In genomic region chr1:172727956-172728603, GRCh38 we compare ENCODE assay signal across 1 cellular context.
TF ChIP-seq lines count a peak whose summit lies in the region.

No MANE protein-coding gene starts in this region.

TF ChIP-seq in K562, 482 proteins besides CTCF, POLR2A, EP300 and RAD21:
- TF ChIP-seq SMARCA4 (IDR thresholded peaks at IDR 0.05) (no peak), FOXM1 (IDR thresholded peaks at IDR 0.05; ENCODE audit: low read depth) (peak; percentile 35; the same call in 1 of the 2 replicates), FOXM1 (CRISPR knock-in tag; IDR thresholded peaks at IDR 0.05; ENCODE audit: low read depth) (no peak), EHMT2 (IDR thresholded peaks at IDR 0.05) (peak; percentile 62), NFATC3 (IDR thresholded peaks at IDR 0.05) (no peak), ERF (CRISPR knock-in tag; IDR thresholded peaks at IDR 0.05) (no peak), CHAMP1 (IDR thresholded peaks at IDR 0.05) (peak; percentile 86), ZNF174 (CRISPR knock-in tag; IDR thresholded peaks at IDR 0.05) (no peak), MAFG (tag; conservative IDR thresholded peaks at IDR 0.05) (0 out of 2 replicates have a peak, but pooled peaks have one; percentile 44), MEIS2 (IDR thresholded peaks at IDR 0.05; ENCODE audit: partially characterized antibody) (peak; percentile 33), JUND (IDR thresholded peaks at IDR 0.05; ENCODE audit: borderline replicate concordance, low read depth, low read length) (peak; percentile 29; the same call in 1 of the 2 replicates), JUND (tag; IDR thresholded peaks at IDR 0.05; ENCODE audit: borderline replicate concordance, low read depth, low read length) (no peak), NFE2 (IDR thresholded peaks at IDR 0.05; ENCODE audit: low read depth) (peak; percentile 46; the same call in 1 of the 2 replicates), CBX3 (IDR thresholded peaks at IDR 0.05; ENCODE audit: borderline replicate concordance in 1 of 2, low read length in 2 of 2) (peak in 1 of 2 experiments; percentile 71; a peak in 2 of 3 replicates), XRCC5 (IDR thresholded peaks at IDR 0.05; ENCODE audit: low read depth, low read length) (peak; percentile 81), C11orf30 (IDR thresholded peaks at IDR 0.05; ENCODE audit: low read depth) (peak; percentile 53), ZNF785 (CRISPR knock-in tag; IDR thresholded peaks at IDR 0.05) (no peak), CBX5 (IDR thresholded peaks at IDR 0.05; ENCODE audit: borderline replicate concordance, low read depth) (0 out of 2 replicates have a peak, but pooled peaks have one; percentile 76), ZNF316 (IDR thresholded peaks at IDR 0.05) (peak; percentile 79), CTBP1 (IDR thresholded peaks at IDR 0.05; ENCODE audit: borderline replicate concordance) (0 out of 2 replicates have a peak, but pooled peaks have one; percentile 31), ZNF583 (CRISPR knock-in tag; IDR thresholded peaks at IDR 0.05) (no peak), RCOR1 (IDR thresholded peaks at IDR 0.05; ENCODE audit: borderline replicate concordance in 1 of 2, low read depth in 2 of 2, low read length in 2 of 2) (0 out of 4 replicates have a peak, but pooled peaks of 1 of the 2 experiments have one; percentile 22), MAFF (IDR thresholded peaks at IDR 0.05; ENCODE audit: low read length) (peak; percentile 69; the same call in 1 of the 2 replicates), CC2D1A (IDR thresholded peaks at IDR 0.05) (peak; percentile 76), CREM (IDR thresholded peaks at IDR 0.05; ENCODE audit: low read depth) (peak; percentile 62), ARID2 (IDR thresholded peaks at IDR 0.05) (peak; percentile 54; the same call in 1 of the 2 replicates), MAFK (IDR thresholded peaks at IDR 0.05; ENCODE audit: low read length) (peak; percentile 69), PCBP1 (IDR thresholded peaks at IDR 0.05; ENCODE audit: low read depth, low read length, poor library complexity, severe bottlenecking) (no peak), ZNF24 (IDR thresholded peaks at IDR 0.05) (peak; percentile 54), ZNF212 (CRISPR knock-in tag; IDR thresholded peaks at IDR 0.05) (no peak), SMC3 (conservative IDR thresholded peaks at IDR 0.05; ENCODE audit: insufficient read depth, low read depth, low read length) (peak; percentile 72), DEAF1 (CRISPR knock-in tag; IDR thresholded peaks at IDR 0.05) (0 out of 2 replicates have a peak, but pooled peaks have one; percentile 8)
- TF ChIP-seq, protein P1, sequence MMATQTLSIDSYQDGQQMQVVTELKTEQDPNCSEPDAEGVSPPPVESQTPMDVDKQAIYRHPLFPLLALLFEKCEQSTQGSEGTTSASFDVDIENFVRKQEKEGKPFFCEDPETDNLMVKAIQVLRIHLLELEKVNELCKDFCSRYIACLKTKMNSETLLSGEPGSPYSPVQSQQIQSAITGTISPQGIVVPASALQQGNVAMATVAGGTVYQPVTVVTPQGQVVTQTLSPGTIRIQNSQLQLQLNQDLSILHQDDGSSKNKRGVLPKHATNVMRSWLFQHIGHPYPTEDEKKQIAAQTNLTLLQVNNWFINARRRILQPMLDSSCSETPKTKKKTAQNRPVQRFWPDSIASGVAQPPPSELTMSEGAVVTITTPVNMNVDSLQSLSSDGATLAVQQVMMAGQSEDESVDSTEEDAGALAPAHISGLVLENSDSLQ (IDR thresholded peaks at IDR 0.05): peak; percentile 65; the same call in 1 of the 2 replicates
- TF ChIP-seq, protein P2, sequence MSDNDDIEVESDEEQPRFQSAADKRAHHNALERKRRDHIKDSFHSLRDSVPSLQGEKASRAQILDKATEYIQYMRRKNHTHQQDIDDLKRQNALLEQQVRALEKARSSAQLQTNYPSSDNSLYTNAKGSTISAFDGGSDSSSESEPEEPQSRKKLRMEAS (CRISPR knock-in tag; IDR thresholded peaks at IDR 0.05): no peak
- TF ChIP-seq, protein P3, sequence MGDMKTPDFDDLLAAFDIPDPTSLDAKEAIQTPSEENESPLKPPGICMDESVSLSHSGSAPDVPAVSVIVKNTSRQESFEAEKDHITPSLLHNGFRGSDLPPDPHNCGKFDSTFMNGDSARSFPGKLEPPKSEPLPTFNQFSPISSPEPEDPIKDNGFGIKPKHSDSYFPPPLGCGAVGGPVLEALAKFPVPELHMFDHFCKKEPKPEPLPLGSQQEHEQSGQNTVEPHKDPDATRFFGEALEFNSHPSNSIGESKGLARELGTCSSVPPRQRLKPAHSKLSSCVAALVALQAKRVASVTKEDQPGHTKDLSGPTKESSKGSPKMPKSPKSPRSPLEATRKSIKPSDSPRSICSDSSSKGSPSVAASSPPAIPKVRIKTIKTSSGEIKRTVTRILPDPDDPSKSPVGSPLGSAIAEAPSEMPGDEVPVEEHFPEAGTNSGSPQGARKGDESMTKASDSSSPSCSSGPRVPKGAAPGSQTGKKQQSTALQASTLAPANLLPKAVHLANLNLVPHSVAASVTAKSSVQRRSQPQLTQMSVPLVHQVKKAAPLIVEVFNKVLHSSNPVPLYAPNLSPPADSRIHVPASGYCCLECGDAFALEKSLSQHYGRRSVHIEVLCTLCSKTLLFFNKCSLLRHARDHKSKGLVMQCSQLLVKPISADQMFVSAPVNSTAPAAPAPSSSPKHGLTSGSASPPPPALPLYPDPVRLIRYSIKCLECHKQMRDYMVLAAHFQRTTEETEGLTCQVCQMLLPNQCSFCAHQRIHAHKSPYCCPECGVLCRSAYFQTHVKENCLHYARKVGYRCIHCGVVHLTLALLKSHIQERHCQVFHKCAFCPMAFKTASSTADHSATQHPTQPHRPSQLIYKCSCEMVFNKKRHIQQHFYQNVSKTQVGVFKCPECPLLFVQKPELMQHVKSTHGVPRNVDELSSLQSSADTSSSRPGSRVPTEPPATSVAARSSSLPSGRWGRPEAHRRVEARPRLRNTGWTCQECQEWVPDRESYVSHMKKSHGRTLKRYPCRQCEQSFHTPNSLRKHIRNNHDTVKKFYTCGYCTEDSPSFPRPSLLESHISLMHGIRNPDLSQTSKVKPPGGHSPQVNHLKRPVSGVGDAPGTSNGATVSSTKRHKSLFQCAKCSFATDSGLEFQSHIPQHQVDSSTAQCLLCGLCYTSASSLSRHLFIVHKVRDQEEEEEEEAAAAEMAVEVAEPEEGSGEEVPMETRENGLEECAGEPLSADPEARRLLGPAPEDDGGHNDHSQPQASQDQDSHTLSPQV (IDR thresholded peaks at IDR 0.05): no peak
